8 cellular contexts compared by ENCODE assay signal in genomic region chr14:91245616-91246015, GRCh38. TPM values are rescaled to one million over a fixed set of nuclear protein-coding genes. Genes with fewer than 3 reads are reported as not detected.
DNase-seq lines count a peak whose midpoint lies in the region; ATAC-seq and TF ChIP-seq lines count a peak whose summit lies in the region.
"Not testable (repeated sequence)": the region's sequence is repeated elsewhere in the genome, so short reads cannot be mapped to it uniquely, and the experiment has no call there.

No MANE protein-coding gene starts in this region.

- H2AFZ ChIP-seq in Loucy (ENCODE audit: low read length), result not testable (repeated sequence)

- peaks cover 35% of the 10 kb centered on the region for H3K36me3 Mint-ChIP-seq in activated CD4-positive, alpha-beta T cell treated with anti-CD3 and anti-CD28 coated beads, Interleukin-2, amount 10 ng/mL, durations not matched to agents 24 days and 14 days (ENCODE audit: low read depth)
- peaks cover 19 to 23% of the 10 kb centered on the region in 2 donors for H3K36me3 Mint-ChIP-seq in activated T-cell treated with anti-CD3 and anti-CD28 coated beads, Interleukin-2, amount 50 U/mL, for 72 hours (ENCODE audit: insufficient read depth in 2 of 2)
- H3K36me3 Mint-ChIP-seq in activated naive CD8-positive, alpha-beta T cell treated with anti-CD3 and anti-CD28 coated beads for 36 hours, result peaks cover 70% of the 10 kb centered on the region
- H3K36me3 Mint-ChIP-seq in naive thymus-derived CD8-positive, alpha-beta T cell, result not testable (repeated sequence)

- peak overlapping the region; percentile 86 to 97 (median 93) for H3K4me2 ChIP-seq in BLaER1 treated with 17β-estradiol and CSF1 and Interleukin-3, amounts not matched to agents 10 nM and 100 nM
- peak overlapping the region; percentile 89 for H3K4me2 ChIP-seq in Loucy (ENCODE audit: low read depth, low read length, poor library complexity, severe bottlenecking)

- not testable (repeated sequence) for H3K9me3 ChIP-seq in BLaER1 treated with 17β-estradiol and CSF1 and Interleukin-3, amounts not matched to agents 10 nM and 100 nM (replicated peaks in 1 of 11); Loucy (ENCODE audit: insufficient read depth, low read depth, low read length); esophagus (ENCODE audit: control insufficient read depth in 2 of 2, insufficient read depth in 1 of 2, low read depth in 1 of 2, low read length in 1 of 2)

- H3K27me3 Mint-ChIP-seq in activated CD4-positive, alpha-beta T cell treated with anti-CD3 and anti-CD28 coated beads, Interleukin-2, amount 10 ng/mL, durations not matched to agents 24 days and 14 days; activated T-cell treated with anti-CD3 and anti-CD28 coated beads, Interleukin-2, amount 50 U/mL, for 72 hours (ENCODE audit: low read depth); activated naive CD8-positive, alpha-beta T cell treated with anti-CD3 and anti-CD28 coated beads for 36 hours; naive thymus-derived CD8-positive, alpha-beta T cell; stimulated activated naive CD8-positive, alpha-beta T cell treated with anti-CD3 and anti-CD28 coated beads, Interleukin-15, amount 100 ng/mL, for 72 hours: not testable (repeated sequence)

- H3K27ac ChIP-seq in BLaER1 treated with 17β-estradiol and CSF1 and Interleukin-3, amounts not matched to agents 10 nM and 100 nM, result peak overlapping the region in 1 of 11 experiments; percentile 75; a peak in 1 of 22 replicates
- H3K27ac ChIP-seq in esophagus (ENCODE audit: low read depth in 2 of 2, low read length in 1 of 2), result peak overlapping the region; percentile 79 to 80

- peak overlapping the region; percentile 73 for H3K4me3 Mint-ChIP-seq in activated CD4-positive, alpha-beta T cell treated with anti-CD3 and anti-CD28 coated beads, Interleukin-2, amount 10 ng/mL, durations not matched to agents 24 days and 14 days
- peak overlapping the region; percentile 77 to 88 for H3K4me3 Mint-ChIP-seq in activated T-cell treated with anti-CD3 and anti-CD28 coated beads, Interleukin-2, amount 50 U/mL, for 72 hours
- H3K4me3 Mint-ChIP-seq in activated naive CD8-positive, alpha-beta T cell treated with anti-CD3 and anti-CD28 coated beads for 36 hours, result peak overlapping the region; percentile 77
- peak overlapping the region; percentile 51 to 90 (median 78) for H3K4me3 Mint-ChIP-seq in naive thymus-derived CD8-positive, alpha-beta T cell
- peak overlapping the region; percentile 57 to 89 for H3K4me3 Mint-ChIP-seq in stimulated activated naive CD8-positive, alpha-beta T cell treated with anti-CD3 and anti-CD28 coated beads, Interleukin-15, amount 100 ng/mL, for 72 hours

- TF ChIP-seq CTCF in Loucy (conservative IDR thresholded peaks at IDR 0.05; ENCODE audit: low read length), result not testable (repeated sequence)

- DNase-seq in activated CD4-positive, alpha-beta T cell treated with anti-CD3 and anti-CD28 coated beads, Interleukin-2, amount 10 ng/mL, durations not matched to agents 24 days and 14 days; activated T-cell treated with anti-CD3 and anti-CD28 coated beads, Interleukin-2, amount 50 U/mL, for 72 hours; activated naive CD8-positive, alpha-beta T cell treated with anti-CD3 and anti-CD28 coated beads for 36 hours; naive thymus-derived CD8-positive, alpha-beta T cell; stimulated activated naive CD8-positive, alpha-beta T cell treated with anti-CD3 and anti-CD28 coated beads, Interleukin-15, amount 100 ng/mL, for 72 hours: not testable (repeated sequence)

- H4K20me1 ChIP-seq in BLaER1 treated with 17β-estradiol and CSF1 and Interleukin-3, amounts not matched to agents 10 nM and 100 nM; Loucy (ENCODE audit: insufficient read depth, low read length, poor library complexity, severe bottlenecking): not testable (repeated sequence)

- POLR2A ChIA-PET in naive thymus-derived CD8-positive, alpha-beta T cell (lab: Charles Lee), result interaction anchor here (0.7 to 6.2 kb wide), 9 partner anchors 9 to 167 kb away, joined by 3 to 86 read pairs (median 5); no protein-coding TSS in a partner anchor

- not testable (repeated sequence) for H3K9me3 Mint-ChIP-seq in activated CD4-positive, alpha-beta T cell treated with anti-CD3 and anti-CD28 coated beads, Interleukin-2, amount 10 ng/mL, durations not matched to agents 24 days and 14 days; activated T-cell treated with anti-CD3 and anti-CD28 coated beads, Interleukin-2, amount 50 U/mL, for 72 hours; activated naive CD8-positive, alpha-beta T cell treated with anti-CD3 and anti-CD28 coated beads for 36 hours; naive thymus-derived CD8-positive, alpha-beta T cell; stimulated activated naive CD8-positive, alpha-beta T cell treated with anti-CD3 and anti-CD28 coated beads, Interleukin-15, amount 100 ng/mL, for 72 hours

- H3K4me3 ChIP-seq in BLaER1 treated with 17β-estradiol and CSF1 and Interleukin-3, amounts not matched to agents 10 nM and 100 nM; Loucy (ENCODE audit: low read length, poor library complexity, severe bottlenecking); esophagus (ENCODE audit: low read depth in 1 of 2, low read length in 2 of 2): not testable (repeated sequence)

- 89 to 97% methylated on average over 8 of the region's 8 CpGs for WGBS in esophagus, 2 donors

- H3K9ac ChIP-seq in BLaER1 treated with 17β-estradiol and CSF1 and Interleukin-3, amounts not matched to agents 10 nM and 100 nM, result not testable (repeated sequence)
- peak overlapping the region; percentile 72 for H3K9ac ChIP-seq in Loucy (ENCODE audit: low read depth, low read length, poor library complexity, severe bottlenecking)

- H3F3A ChIP-seq in Loucy (ENCODE audit: low read depth), result not testable (repeated sequence)

- not testable (repeated sequence) for ATAC-seq in activated T-cell treated with anti-CD3 and anti-CD28 coated beads, Interleukin-2, amount 50 U/mL, for 72 hours (replicated peaks in 1 of 2); naive thymus-derived CD8-positive, alpha-beta T cell; stimulated activated naive CD8-positive, alpha-beta T cell treated with anti-CD3 and anti-CD28 coated beads, Interleukin-15, amount 100 ng/mL, for 72 hours

- H3K9me2 ChIP-seq in Loucy (replicated peaks; ENCODE audit: low read depth, low read length), result not testable (repeated sequence)

- peaks cover 22% of the 10 kb centered on the region for H3K79me2 ChIP-seq in Loucy (ENCODE audit: insufficient read depth, low read length)

- H3K27me3 ChIP-seq in BLaER1 treated with 17β-estradiol and CSF1 and Interleukin-3, amounts not matched to agents 10 nM and 100 nM; Loucy (ENCODE audit: insufficient read depth, low read length, poor library complexity, severe bottlenecking); esophagus (ENCODE audit: control insufficient read depth in 1 of 2, insufficient read depth in 2 of 2, low read length in 2 of 2): not testable (repeated sequence)

- peaks cover 75 to 98% (median 90%) of the 10 kb centered on the region in 10 experiments for H3K4me1 ChIP-seq in BLaER1 treated with 17β-estradiol and CSF1 and Interleukin-3, amounts not matched to agents 10 nM and 100 nM
- peaks cover 85% of the 10 kb centered on the region for H3K4me1 ChIP-seq in Loucy (ENCODE audit: insufficient read depth, low read length, poor library complexity, severe bottlenecking)
- H3K4me1 ChIP-seq in esophagus (ENCODE audit: control insufficient read depth in 2 of 2, insufficient read depth in 2 of 2, low read length in 1 of 2), result not testable (repeated sequence)

- peaks cover 85% of the 10 kb centered on the region for H3K4me1 Mint-ChIP-seq in activated CD4-positive, alpha-beta T cell treated with anti-CD3 and anti-CD28 coated beads, Interleukin-2, amount 10 ng/mL, durations not matched to agents 24 days and 14 days
- H3K4me1 Mint-ChIP-seq in activated T-cell treated with anti-CD3 and anti-CD28 coated beads, Interleukin-2, amount 50 U/mL, for 72 hours (ENCODE audit: low read depth), result peaks cover 97% of the 10 kb centered on the region
- peaks cover 80% of the 10 kb centered on the region for H3K4me1 Mint-ChIP-seq in activated naive CD8-positive, alpha-beta T cell treated with anti-CD3 and anti-CD28 coated beads for 36 hours
- H3K4me1 Mint-ChIP-seq in naive thymus-derived CD8-positive, alpha-beta T cell, result peaks cover 57 to 93% (median 83%) of the 10 kb centered on the region in 4 donors
- H3K4me1 Mint-ChIP-seq in stimulated activated naive CD8-positive, alpha-beta T cell treated with anti-CD3 and anti-CD28 coated beads, Interleukin-15, amount 100 ng/mL, for 72 hours, result peaks cover 99% of the 10 kb centered on the region

- H3K27ac Mint-ChIP-seq in activated CD4-positive, alpha-beta T cell treated with anti-CD3 and anti-CD28 coated beads, Interleukin-2, amount 10 ng/mL, durations not matched to agents 24 days and 14 days, result peak overlapping the region; percentile 91
- H3K27ac Mint-ChIP-seq in activated T-cell treated with anti-CD3 and anti-CD28 coated beads, Interleukin-2, amount 50 U/mL, for 72 hours, result peak overlapping the region; percentile 85
- H3K27ac Mint-ChIP-seq in activated naive CD8-positive, alpha-beta T cell treated with anti-CD3 and anti-CD28 coated beads for 36 hours, result peak overlapping the region; percentile 98
- peak overlapping the region; percentile 87 to 99 (median 96) for H3K27ac Mint-ChIP-seq in naive thymus-derived CD8-positive, alpha-beta T cell
- peak overlapping the region; percentile 87 to 96 for H3K27ac Mint-ChIP-seq in stimulated activated naive CD8-positive, alpha-beta T cell treated with anti-CD3 and anti-CD28 coated beads, Interleukin-15, amount 100 ng/mL, for 72 hours

- H3K36me3 ChIP-seq in BLaER1 treated with 17β-estradiol and CSF1 and Interleukin-3, amounts not matched to agents 10 nM and 100 nM; Loucy (ENCODE audit: insufficient read depth, low read length); esophagus (ENCODE audit: control insufficient read depth in 2 of 2, insufficient read depth in 2 of 2, low read length in 1 of 2): not testable (repeated sequence)

- intact Hi-C loops in activated CD4-positive, alpha-beta T cell treated with anti-CD3 and anti-CD28 coated beads, Interleukin-2, amount 10 ng/mL, durations not matched to agents 24 days and 14 days (cut with micrococcal nuclease), result loop anchor here (2.0 kb wide), 2 partner anchors 57 to 185 kb away; partner anchors contain the start of gene RPS6KA5

RNA-seq across cellular contexts. Expression of gene GPR68, which starts 1.1 kb away (rescaled TPM):
- 4.6 and 4.9 TPM in 2 replicates for total RNA-seq in activated CD4-positive, alpha-beta T cell treated with anti-CD3 and anti-CD28 coated beads, Interleukin-2, amount 10 ng/mL, durations not matched to agents 24 days and 14 days
- total RNA-seq in activated T-cell treated with anti-CD3 and anti-CD28 coated beads, Interleukin-2, amount 50 U/mL, for 72 hours, result 10 to 100 TPM; 18.9 to 19.2 TPM
- total RNA-seq in activated naive CD8-positive, alpha-beta T cell treated with anti-CD3 and anti-CD28 coated beads for 36 hours, result 10 to 100 TPM; 14.0 to 14.4 TPM
- polyA plus RNA-seq in esophagus, result 1 to 10 TPM in 1 of 2 donors, under 1 TPM in 1; 0.71 to 4.8 TPM
- total RNA-seq in naive thymus-derived CD8-positive, alpha-beta T cell, result under 1 TPM; 0.60 to 0.73 TPM
- 1 to 10 TPM in 1 of 3 donors, under 1 TPM in 2; 0.15 to 7.9 (median 0.82) TPM for polyA plus RNA-seq in naive thymus-derived CD8-positive, alpha-beta T cell
